Comparison of ENCODE assay signal across 8 cellular contexts in genomic region chr5:154189819-154190651, GRCh38. TPM values are rescaled to one million over a fixed set of nuclear protein-coding genes. Genes with fewer than 3 reads are reported as not detected.
DNase-seq lines count a peak whose midpoint lies in the region; ATAC-seq and TF ChIP-seq lines count a peak whose summit lies in the region.

No MANE protein-coding gene starts in this region.

- H3K23me2 ChIP-seq in H9 (ENCODE audit: insufficient read length, low read depth, low read length, poor library complexity, severe bottlenecking): peaks cover 12% of the 10 kb centered on the region

- H4K91ac ChIP-seq in H9 (ENCODE audit: insufficient read length, low read depth, low read length): no peak overlapping the region

- peak; percentile 74 for DNase-seq in H9
- peak; percentile 71 to 77 (median 74) for DNase-seq in T-helper 17 cell
- DNase-seq in anterior cingulate cortex (lab: John Stamatoyannopoulos, UW): peak in 56 of 58 donors; percentile 13 to 87 (median 73)
- DNase-seq in hepatic stellate cell (ENCODE audit: low spot score): peak; percentile 93
- peak; percentile 45 for DNase-seq in renal cortical epithelial cell (ENCODE audit: low read depth)
- DNase-seq in NCI-H128 (lab: John Stamatoyannopoulos, UW; ENCODE audit: unreplicated experiment): no peak

- H2AFZ ChIP-seq in H9 (ENCODE audit: low read length) (no peak overlapping the region), Loucy (ENCODE audit: low read length) (peak overlapping the region; percentile 76)

- ATAC-seq in T-helper 17 cell: peak; percentile 90

- H3K36me3 Mint-ChIP-seq in H9 (ENCODE audit: insufficient read depth in 1 of 3, low read depth in 3 of 3) (no peaks in the 10 kb centered on the region; a peak in 1 of 7 replicates), T-helper 17 cell (ENCODE audit: low read depth) (peaks cover 8% of the 10 kb centered on the region)

- H3K79me2 ChIP-seq in H9 (ENCODE audit: insufficient read depth, low read length) (no peaks in the 10 kb centered on the region), Loucy (ENCODE audit: insufficient read depth, low read length) (peaks cover 26% of the 10 kb centered on the region)

- TF ChIP-seq CTCF in GM12874 (IDR thresholded peaks at IDR 0.05; ENCODE audit: insufficient read depth, low read depth, low read length) (peak; percentile 43), H9 (conservative IDR thresholded peaks at IDR 0.05) (peak; percentile 48; the same call in 2 of the 3 replicates), Loucy (conservative IDR thresholded peaks at IDR 0.05; ENCODE audit: low read length) (peak; percentile 42)

- H3K9me3 Mint-ChIP-seq in H9: peaks cover 0 to 2% of the 10 kb centered on the region in 2 experiments; a peak in 1 of 5 replicates

- no peak overlapping the region for H3K23ac ChIP-seq in H9 (ENCODE audit: insufficient read length, low read depth, low read length)

- H3T11ph ChIP-seq in H9 (ENCODE audit: low read length): no peak overlapping the region

- no peak overlapping the region for H2BK20ac ChIP-seq in H9 (ENCODE audit: low read depth, low read length, poor library complexity, severe bottlenecking)

- H3K4me2 ChIP-seq in H9 (ENCODE audit: insufficient read depth, insufficient read length, low read length): peak overlapping the region; percentile 92
- peak overlapping the region; percentile 81 for H3K4me2 ChIP-seq in Loucy (ENCODE audit: low read depth, low read length, poor library complexity, severe bottlenecking)

- no peak overlapping the region for H3K27ac ChIP-seq in H9 (ENCODE audit: insufficient read length, low read depth, low read length)

- no peaks in the 10 kb centered on the region for H3F3A ChIP-seq in Loucy (ENCODE audit: low read depth)

- no peak overlapping the region for H2BK15ac ChIP-seq in H9 (ENCODE audit: low read depth, low read length)

- no peak overlapping the region for H3K27ac Mint-ChIP-seq in H9
- H3K27ac Mint-ChIP-seq in T-helper 17 cell: peak overlapping the region; percentile 68

- H3K14ac ChIP-seq in H9 (ENCODE audit: insufficient read depth, low read length): no peak overlapping the region; the same call in 1 of the 2 replicates

- H3K27me3 Mint-ChIP-seq in H9 (ENCODE audit: low read depth): peaks cover 75% of the 10 kb centered on the region
- no peaks in the 10 kb centered on the region for H3K27me3 Mint-ChIP-seq in T-helper 17 cell

- H3K36me3 ChIP-seq in Loucy (ENCODE audit: insufficient read depth, low read length): no peaks in the 10 kb centered on the region

- H3K4ac ChIP-seq in H9 (ENCODE audit: low read depth, low read length): no peak overlapping the region

- H2BK12ac ChIP-seq in H9 (ENCODE audit: insufficient read length, low read depth, low read length): no peak overlapping the region

- no peak overlapping the region for H2BK5ac ChIP-seq in H9 (ENCODE audit: insufficient read length, low read length)

- H3K56ac ChIP-seq in H9 (ENCODE audit: insufficient read length, low read depth, low read length): no peak overlapping the region

- H2AK5ac ChIP-seq in H9 (ENCODE audit: insufficient read length, low read length): no peak overlapping the region

- no peaks in the 10 kb centered on the region for H3K79me1 ChIP-seq in H9 (ENCODE audit: insufficient read depth, low read depth, low read length, poor library complexity, severe bottlenecking)

- WGBS in H9 (ENCODE audit: extremely low coverage, insufficient read length, low lambda C conversion rate): no CpG with 5 or more reads among the region's 80 CpGs

- peak overlapping the region; percentile 71 for H3K4me3 ChIP-seq in Loucy (ENCODE audit: low read length, poor library complexity, severe bottlenecking)

- H3K27me3 ChIP-seq in H9 (ENCODE audit: insufficient read depth, low read length) (peaks cover 19% of the 10 kb centered on the region; the same call in 1 of the 2 replicates), Loucy (ENCODE audit: insufficient read depth, low read length, poor library complexity, severe bottlenecking) (no peaks in the 10 kb centered on the region)

- H3K4me1 Mint-ChIP-seq in H9 (peaks cover 46 to 50% of the 10 kb centered on the region in 2 experiments), T-helper 17 cell (peaks cover 58% of the 10 kb centered on the region)

- no peak overlapping the region for H2BK120ac ChIP-seq in H9 (ENCODE audit: low read depth, low read length, poor library complexity, severe bottlenecking)

- no peak overlapping the region for H4K8ac ChIP-seq in H9 (replicated peaks; ENCODE audit: insufficient read length, low read depth, low read length)

- H3K9me3 ChIP-seq in H9 (ENCODE audit: control insufficient read depth, low read depth, low read length) (no peaks in the 10 kb centered on the region), Loucy (ENCODE audit: insufficient read depth, low read depth, low read length) (no peaks in the 10 kb centered on the region), T-helper 17 cell (ENCODE audit: control insufficient read depth, low read length, poor library complexity, severe bottlenecking) (no peaks in the 10 kb centered on the region)

- no peaks in the 10 kb centered on the region for H3K9me2 ChIP-seq in Loucy (replicated peaks; ENCODE audit: low read depth, low read length)

- peak overlapping the region; percentile 65 to 80 for H3K4me3 Mint-ChIP-seq in H9
- peak overlapping the region; percentile 92 for H3K4me3 Mint-ChIP-seq in T-helper 17 cell

- H4K20me1 ChIP-seq in H9 (ENCODE audit: control insufficient read depth, insufficient read depth, insufficient read length) (peaks cover 3% of the 10 kb centered on the region), Loucy (ENCODE audit: insufficient read depth, low read length, poor library complexity, severe bottlenecking) (no peaks in the 10 kb centered on the region)

- H3K18ac ChIP-seq in H9 (ENCODE audit: insufficient read length, low read depth, low read length): no peak overlapping the region

- H4K5ac ChIP-seq in H9 (ENCODE audit: insufficient read length, low read depth, low read length): no peak overlapping the region

- peaks cover 3% of the 10 kb centered on the region; the same call in 1 of the 2 replicates for H3K4me1 ChIP-seq in H9 (ENCODE audit: insufficient read depth, low read length)
- peaks cover 12% of the 10 kb centered on the region for H3K4me1 ChIP-seq in Loucy (ENCODE audit: insufficient read depth, low read length, poor library complexity, severe bottlenecking)

- H3K9ac ChIP-seq in H9 (ENCODE audit: extremely low read depth, insufficient read length, low read length): no peak overlapping the region
- H3K9ac ChIP-seq in Loucy (ENCODE audit: low read depth, low read length, poor library complexity, severe bottlenecking): peak overlapping the region; percentile 68

RNA-seq across cellular contexts. Expression of gene GALNT10, which starts 0.5 kb away (rescaled TPM):
- 15.3 and 15.4 TPM in 2 replicates for total RNA-seq in H9 (2021)
- total RNA-seq in T-helper 17 cell: 10 to 100 TPM; 34.7 to 40.4 TPM
- total RNA-seq in renal cortical epithelial cell: 44.8 and 78.5 TPM in 2 replicates
